9 cellular contexts compared by ENCODE assay signal in the genomic region with DNA sequence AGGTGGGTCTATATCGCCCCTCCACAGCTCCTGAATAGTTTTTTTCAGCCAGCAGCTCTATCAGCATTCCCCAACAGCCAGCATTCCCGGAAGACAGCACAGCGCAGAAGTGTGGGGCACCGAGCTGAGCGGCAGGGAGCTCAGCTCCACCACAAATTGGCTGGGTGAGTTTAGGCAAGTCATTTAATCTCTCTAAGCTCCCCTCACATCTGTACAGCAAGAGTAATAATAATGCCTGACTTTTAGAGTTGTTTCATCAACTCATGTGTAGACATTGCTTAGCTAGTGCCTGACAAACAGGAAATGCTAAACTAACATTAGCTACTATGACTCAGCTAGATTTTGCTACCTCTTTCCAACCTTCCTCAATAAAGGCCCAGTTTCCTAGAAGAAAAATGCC.
A peak's percentile ranks its signal among the peaks of the same experiment; 100 is the strongest.
DNase-seq lines count a peak whose midpoint lies in the region; ATAC-seq and TF ChIP-seq lines count a peak whose summit lies in the region.
"Had no signal": no experiment of that assay in that cellular context is flagged by ENCODE, and none has a peak within 500 bp of the region (broad histone marks: within the 10 kb centered on the region; RNA-seq: fewer than 3 reads in every experiment).

No MANE protein-coding gene starts in this region.

- POLR2A ChIA-PET in OCI-LY7 (lab: Charles Lee), result interaction anchor here (0.5 kb wide), 1 partner anchor 1629 kb away, joined by 3 read pairs; no protein-coding TSS in a partner anchor

- no peak overlapping the region for H3K4me3 ChIP-seq in OCI-LY7 (ENCODE audit: low read depth, low read length, poor library complexity, severe bottlenecking)
- H3K4me3 ChIP-seq in epithelial cell of esophagus (ENCODE audit: low read length), result no peak overlapping the region

- ATAC-seq in GM18858 (IDR thresholded peaks at IDR 0.05; ENCODE audit: unreplicated experiment) (no peak), GM19455 (IDR thresholded peaks at IDR 0.05; ENCODE audit: unreplicated experiment) (no peak), HG02970 (IDR thresholded peaks at IDR 0.05; ENCODE audit: low FRiP score, unreplicated experiment) (no peak)

- H3K36me3 ChIP-seq in OCI-LY7 (ENCODE audit: insufficient read depth, low read length), result no peaks in the 10 kb centered on the region

- H3K27ac ChIP-seq in OCI-LY7 (ENCODE audit: low read depth, low read length, poor library complexity, severe bottlenecking), result no peak overlapping the region

- H3K4me1 ChIP-seq in OCI-LY7 (ENCODE audit: insufficient read depth, low read length, poor library complexity, severe bottlenecking), result no peaks in the 10 kb centered on the region

- DNase-seq in EH (ENCODE audit: low read depth), result peak; percentile 71
- no peak for DNase-seq in OCI-LY7 (ENCODE audit: low spot score)
- peak; percentile 76 for DNase-seq in epithelial cell of esophagus (ENCODE audit: low read depth)
- DNase-seq in myocyte (ENCODE audit: low read depth), result peak; percentile 37
- DNase-seq in NCI-H2227 (lab: John Stamatoyannopoulos, UW; ENCODE audit: unreplicated experiment), result no peak
- DNase-seq: activated CD4-positive, alpha-beta T cell treated with anti-CD3 and anti-CD28 coated beads for 1 hour had no signal

- intact Hi-C loops in OCI-LY7 (cut with micrococcal nuclease; ENCODE audit: unreplicated experiment), result no loop called here

- TF ChIP-seq CTCF in OCI-LY7 (conservative IDR thresholded peaks at IDR 0.05; ENCODE audit: low read length), result no peak
- TF ChIP-seq CTCF in epithelial cell of esophagus (IDR thresholded peaks at IDR 0.05; ENCODE audit: insufficient read depth, low read depth, low read length, missing control alignments), result no peak

- H3K9me2 ChIP-seq in OCI-LY7 (ENCODE audit: insufficient read depth, low read length), result no peaks in the 10 kb centered on the region

- no peaks in the 10 kb centered on the region for H3K9me3 ChIP-seq in OCI-LY7 (ENCODE audit: low read length)

- H3K4me2 ChIP-seq in OCI-LY7 (ENCODE audit: low read length), result no peak overlapping the region

- BruUV-seq in OCI-LY7 (replicated peaks; lab: Mats Ljungman, UMichigan), result no TSS peak

- H2AFZ ChIP-seq in OCI-LY7 (ENCODE audit: low read length), result peak overlapping the region; percentile 46

- no peaks in the 10 kb centered on the region for H3K79me2 ChIP-seq in OCI-LY7 (ENCODE audit: insufficient read depth, low read depth, low read length)

- no peaks in the 10 kb centered on the region for H4K20me1 ChIP-seq in OCI-LY7 (ENCODE audit: insufficient read depth, low read length)

- CTCF ChIA-PET in OCI-LY7 (lab: Charles Lee; ENCODE audit: unreplicated experiment), result no interaction called here

Comparison
In these comparisons a context has a peak if more than half of its experiments do, and no peak if none do; other contexts are left out.
1. DNase-seq: peak in EH (single experiment), epithelial cell of esophagus (single experiment) and myocyte (single experiment); none in OCI-LY7 (single experiment) and NCI-H2227 (single experiment).